In the genomic region with DNA sequence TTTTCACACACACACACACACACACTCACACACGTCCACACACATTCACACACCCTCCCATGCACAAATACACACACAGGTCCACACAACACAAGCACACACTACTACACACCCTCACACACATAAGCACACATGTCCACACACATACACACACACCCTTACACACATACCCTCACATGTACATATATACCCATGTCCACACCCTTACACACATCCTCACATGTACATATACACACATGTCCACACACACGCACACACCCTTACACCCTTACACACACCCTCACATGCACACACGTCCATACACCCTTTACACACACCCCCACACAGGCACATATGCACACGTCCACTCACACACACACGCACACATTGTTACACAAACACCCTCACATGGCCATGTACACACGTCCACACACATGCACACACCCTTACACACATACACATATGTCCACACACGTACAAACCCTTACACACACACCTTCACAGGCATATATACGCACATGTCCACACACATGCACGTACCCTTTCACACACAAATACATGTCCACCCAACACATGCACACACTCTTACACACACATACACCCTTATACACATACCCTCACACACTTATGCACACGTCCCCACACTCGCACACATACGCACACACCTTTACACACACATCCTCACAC, we compare ENCODE assay signal across 34 cellular contexts. TPM values are rescaled to one million over a fixed set of nuclear protein-coding genes. Genes with fewer than 3 reads are reported as not detected.
"Had no signal": no experiment of that assay in that cellular context is flagged by ENCODE, and none has a peak within 500 bp of the region (broad histone marks: within the 10 kb centered on the region; RNA-seq: fewer than 3 reads in every experiment).

No MANE protein-coding gene starts in this region.

- H3K27me3 ChIP-seq: brain microvascular endothelial cell, MG63 had no signal

- H3K4me3 ChIP-seq: MG63, SK-N-MC had no signal

- DNase-seq: activated CD4-positive, alpha-beta memory T cell treated with anti-CD3 and anti-CD28 coated beads, Interleukin-2, amount 10 ng/mL, durations not matched to agents 7 days and 5 days; activated CD4-positive, alpha-beta T cell treated with anti-CD3 and anti-CD28 coated beads for 36 hours; activated CD4-positive, alpha-beta T cell treated with anti-CD3 and anti-CD28 coated beads, Interleukin-2, amount 50 U/mL, for 1 hour; activated gamma-delta T cell; activated naive CD4-positive, alpha-beta T cell treated with anti-CD3 and anti-CD28 coated beads, Interleukin-2, amount 10 ng/mL, durations not matched to agents 7 days and 5 days; activated naive CD8-positive, alpha-beta T cell treated with anti-CD3 and anti-CD28 coated beads for 36 hours; activated T-cell treated with anti-CD3 and anti-CD28 coated beads for 4 hours; activated T-cell treated with anti-CD3 and anti-CD28 coated beads, Interleukin-2, amount 50 U/mL, for 48 hours; brain microvascular endothelial cell; cerebellar nuclear complex; MG63; MV-4-11; NCI-H1092 treated with DMSO at 0.1 percent for 48 hours; NCI-H1417 treated with DMSO at 0.1 percent for 48 hours; NCI-H1694; NCI-H2029; NCI-H2107; NCI-H2171 treated with DMSO at 0.1 percent for 48 hours; NCI-H226; NCI-H526; NCI-H82; RPMI8226; T-cell; T-helper 2 cell; T1000 had no signal

- ATAC-seq: activated CD4-positive, alpha-beta T cell treated with anti-CD3 and anti-CD28 coated beads for 36 hours; activated T-helper 17 cell treated with anti-CD3 and anti-CD28 coated beads, Interleukin-2, amount 50 U/mL, for 72 hours; Panc1; Right ventricle myocardium inferior; T-cell had no signal

- FAIRE-seq: TTC549 had no signal

- H3K36me3 ChIP-seq: brain microvascular endothelial cell, MG63 had no signal

- H3K27ac ChIP-seq: brain microvascular endothelial cell, SK-N-MC, VCaP had no signal

RNA-seq across cellular contexts. Expression of a gene that starts 50.7 kb away (rescaled TPM):
- total RNA-seq: activated CD4-positive, alpha-beta memory T cell treated with anti-CD3 and anti-CD28 coated beads, Interleukin-2, amount 10 ng/mL, durations not matched to agents 7 days and 5 days; activated CD4-positive, alpha-beta T cell treated with anti-CD3 and anti-CD28 coated beads for 36 hours; activated CD8-positive, alpha-beta memory T cell treated with anti-CD3 and anti-CD28 coated beads for 36 hours; activated naive CD8-positive, alpha-beta T cell treated with anti-CD3 and anti-CD28 coated beads for 36 hours; activated T-helper 17 cell treated with anti-CD3 and anti-CD28 coated beads, Interleukin-2, amount 50 U/mL, for 72 hours; cardiac septum; OCI-LY7; Right ventricle myocardium inferior; T-cell had no signal
